ENCODE assay signal across 16 cellular contexts in genomic region chr1:247113733-247114271, GRCh38.
"Had no signal": no experiment of that assay in that cellular context is flagged by ENCODE, and none has a peak within 500 bp of the region (broad histone marks: within the 10 kb centered on the region; RNA-seq: fewer than 3 reads in every experiment).

No MANE protein-coding gene starts in this region.

- H3K4me3 Mint-ChIP-seq: activated naive CD4-positive, alpha-beta T cell treated with anti-CD3 and anti-CD28 coated beads for 36 hours; activated T-cell treated with anti-CD3 and anti-CD28 coated beads, Interleukin-2, amount 50 U/mL, for 24 hours; natural killer cell treated with Interleukin-12 subunit alpha and Interleukin-12 subunit beta and Interleukin-15 and Interleukin-18, amount 100 ng/mL, for 72 hours; stimulated activated naive B cell treated with anti-CD40 and anti-IgM and Interleukin-4, amounts not matched to agents 10 μg/mL and 1 μg/mL and 100 μg/mL, for 72 hours; T-helper 2 cell treated with Interferon-gamma antibody and Interleukin-4, amounts not matched to agents 5 μg/mL and 100 μg/mL, for 36 hours had no signal

- ATAC-seq: foreskin keratinocyte; stimulated activated naive B cell treated with anti-CD40 and anti-IgM and Interleukin-4, amounts not matched to agents 10 μg/mL and 1 μg/mL and 100 μg/mL, for 72 hours had no signal

- H3K4me3 ChIP-seq: adrenal gland, cardiac muscle cell, lung, right lobe of liver, SK-N-MC, smooth muscle cell, thyroid gland had no signal

- H3K9me3 ChIP-seq: adrenal gland, right lobe of liver, thyroid gland had no signal

- H3K36me3 ChIP-seq: adrenal gland, cardiac muscle cell, right lobe of liver, thyroid gland had no signal

- H3K9me3 Mint-ChIP-seq: activated naive CD4-positive, alpha-beta T cell treated with anti-CD3 and anti-CD28 coated beads for 36 hours; activated T-cell treated with anti-CD3 and anti-CD28 coated beads, Interleukin-2, amount 50 U/mL, for 24 hours; natural killer cell treated with Interleukin-12 subunit alpha and Interleukin-12 subunit beta and Interleukin-15 and Interleukin-18, amount 100 ng/mL, for 72 hours had no signal

- H3K27me3 ChIP-seq: adrenal gland, cardiac muscle cell, right lobe of liver, thyroid gland had no signal

- H3K27ac ChIP-seq: adrenal gland, cardiac muscle cell, foreskin keratinocyte, SK-N-MC, thyroid gland had no signal

- H3K4me1 ChIP-seq: foreskin keratinocyte had no signal

- H3K27ac Mint-ChIP-seq: activated naive CD4-positive, alpha-beta T cell treated with anti-CD3 and anti-CD28 coated beads for 36 hours; activated T-cell treated with anti-CD3 and anti-CD28 coated beads, Interleukin-2, amount 50 U/mL, for 24 hours; endodermal cell; natural killer cell treated with Interleukin-12 subunit alpha and Interleukin-12 subunit beta and Interleukin-15 and Interleukin-18, amount 100 ng/mL, for 72 hours; T-helper 2 cell treated with Interferon-gamma antibody and Interleukin-4, amounts not matched to agents 5 μg/mL and 100 μg/mL, for 36 hours had no signal

- DNase-seq: activated CD4-positive, alpha-beta T cell treated with anti-CD3 and anti-CD28 coated beads, Interleukin-2, amount 50 U/mL, for 48 hours; activated naive CD4-positive, alpha-beta T cell treated with anti-CD3 and anti-CD28 coated beads for 36 hours; activated T-cell treated with anti-CD3 and anti-CD28 coated beads, Interleukin-2, amount 50 U/mL, for 24 hours; adrenal gland; foreskin keratinocyte; stimulated activated CD4-positive, alpha-beta T cell treated with anti-CD3 and anti-CD28 coated beads, Interleukin-4, amount 100 ng/mL, for 1 hour; stimulated activated naive B cell treated with anti-CD40 and anti-IgM and Interleukin-4, amounts not matched to agents 10 μg/mL and 1 μg/mL and 100 μg/mL, for 72 hours had no signal
